Comparison of ENCODE assay signal across 11 cellular contexts in the genomic region with DNA sequence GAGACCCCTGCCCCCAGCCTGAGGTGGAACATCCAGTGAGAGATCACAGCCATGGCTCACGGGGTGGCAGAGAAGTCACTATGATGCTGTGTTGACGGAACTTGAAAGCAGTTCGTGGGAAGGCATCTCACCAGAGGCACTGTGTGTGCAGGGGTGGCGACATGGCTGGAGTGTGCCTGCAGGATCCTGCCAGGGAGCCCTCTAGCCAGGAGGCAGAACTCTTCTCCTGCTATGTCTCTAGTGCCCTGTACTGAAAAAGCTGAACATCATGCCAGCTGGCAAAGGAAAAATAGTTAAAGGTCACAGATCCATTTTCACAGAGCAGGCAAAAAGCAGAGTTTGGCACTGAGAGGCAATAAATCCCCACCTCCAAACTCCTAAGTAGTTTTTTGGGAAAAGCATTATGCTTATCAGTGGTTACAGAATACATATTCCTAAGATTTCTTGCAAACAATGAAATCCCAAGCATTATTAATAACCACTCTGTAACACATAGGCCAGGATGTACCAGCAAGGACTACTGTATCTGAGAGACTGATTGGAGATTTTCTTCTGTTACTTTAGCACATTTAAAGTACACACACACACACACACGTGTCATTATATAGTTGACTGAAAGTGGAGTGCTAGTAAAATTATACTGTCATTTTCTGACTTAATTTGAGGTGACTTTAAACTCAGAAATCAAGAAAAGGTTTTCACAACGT. TPM values are rescaled to one million over a fixed set of nuclear protein-coding genes. Genes with fewer than 3 reads are reported as not detected.
DNase-seq lines count a peak whose midpoint lies in the region; ATAC-seq and TF ChIP-seq lines count a peak whose summit lies in the region.
"Had no signal": no experiment of that assay in that cellular context is flagged by ENCODE, and none has a peak within 500 bp of the region (broad histone marks: within the 10 kb centered on the region; RNA-seq: fewer than 3 reads in every experiment).

No MANE protein-coding gene starts in this region.

- no peaks in the 10 kb centered on the region for H3K27me3 ChIP-seq in right cardiac atrium (ENCODE audit: control insufficient read depth, insufficient read depth)

- POLR2A ChIA-PET in activated CD8-positive, alpha-beta T cell treated with anti-CD3 and anti-CD28 coated beads for 36 hours (lab: Charles Lee), result interaction anchor here (0.9 kb wide), 1 partner anchor 16 kb away, joined by 4 read pairs; no protein-coding TSS in a partner anchor
- POLR2A ChIA-PET in activated CD8-positive, alpha-beta T cell treated with anti-CD3 and anti-CD28 coated beads, Interleukin-2, amount 10 ng/mL, durations not matched to agents 7 days and 5 days (lab: Charles Lee), result no interaction called here

- WGBS in right cardiac atrium, result 46% methylated on average over 6 of the region's 6 CpGs

- peaks cover 55% of the 10 kb centered on the region for H3K4me1 Mint-ChIP-seq in activated CD8-positive, alpha-beta T cell treated with anti-CD3 and anti-CD28 coated beads for 36 hours (ENCODE audit: low read depth)
- H3K4me1 Mint-ChIP-seq in activated CD8-positive, alpha-beta T cell treated with anti-CD3 and anti-CD28 coated beads, Interleukin-2, amount 10 ng/mL, durations not matched to agents 7 days and 5 days (ENCODE audit: low read depth), result peaks cover 15% of the 10 kb centered on the region
- peaks cover 58% of the 10 kb centered on the region for H3K4me1 Mint-ChIP-seq in stimulated activated effector memory CD8-positive, alpha-beta T cell treated with anti-CD3 and anti-CD28 coated beads, Interleukin-12 subunit alpha, Interleukin-12 subunit beta, amount 100 ng/mL, for 72 hours
- peaks cover 21% of the 10 kb centered on the region for H3K4me1 Mint-ChIP-seq in glutamatergic neuron (ENCODE audit: low read depth, unreplicated experiment)

- H3K36me3 Mint-ChIP-seq in activated CD8-positive, alpha-beta T cell treated with anti-CD3 and anti-CD28 coated beads for 36 hours (ENCODE audit: low read depth), result peaks cover 7% of the 10 kb centered on the region
- H3K36me3 Mint-ChIP-seq in activated CD8-positive, alpha-beta T cell treated with anti-CD3 and anti-CD28 coated beads, Interleukin-2, amount 10 ng/mL, durations not matched to agents 7 days and 5 days (ENCODE audit: low read depth), result peaks cover 4% of the 10 kb centered on the region
- H3K36me3 Mint-ChIP-seq in stimulated activated effector memory CD8-positive, alpha-beta T cell treated with anti-CD3 and anti-CD28 coated beads, Interleukin-12 subunit alpha, Interleukin-12 subunit beta, amount 100 ng/mL, for 72 hours, result no peaks in the 10 kb centered on the region
- no peaks in the 10 kb centered on the region for H3K36me3 Mint-ChIP-seq in glutamatergic neuron (ENCODE audit: unreplicated experiment)

- ATAC-seq in activated CD8-positive, alpha-beta T cell treated with anti-CD3 and anti-CD28 coated beads for 36 hours, result peak; percentile 75
- no peak for ATAC-seq in activated CD8-positive, alpha-beta T cell treated with anti-CD3 and anti-CD28 coated beads, Interleukin-2, amount 10 ng/mL, durations not matched to agents 7 days and 5 days
- ATAC-seq in right cardiac atrium, result peak; percentile 92 to 96
- ATAC-seq in stimulated activated effector memory CD8-positive, alpha-beta T cell treated with anti-CD3 and anti-CD28 coated beads, Interleukin-12 subunit alpha, Interleukin-12 subunit beta, amount 100 ng/mL, for 72 hours, result peak; percentile 65

- CTCF ChIA-PET in activated CD8-positive, alpha-beta T cell treated with anti-CD3 and anti-CD28 coated beads for 36 hours (lab: Charles Lee), result interaction anchor here (1.0 to 1.1 kb wide), 2 partner anchors 10 to 18 kb away, joined by 3 to 5 read pairs; no protein-coding TSS in a partner anchor
- CTCF ChIA-PET in activated CD8-positive, alpha-beta T cell treated with anti-CD3 and anti-CD28 coated beads, Interleukin-2, amount 10 ng/mL, durations not matched to agents 7 days and 5 days (lab: Charles Lee), result interaction anchor here (1.4 kb wide), 1 partner anchor 18 kb away, joined by 3 read pairs; no protein-coding TSS in a partner anchor

- no peak overlapping the region for H3K4me3 ChIP-seq in right cardiac atrium (ENCODE audit: low read length)

- H3K4me1 ChIP-seq in right cardiac atrium (ENCODE audit: control insufficient read depth, insufficient read depth, low read length), result peaks cover 13% of the 10 kb centered on the region

- peak; percentile 42 for DNase-seq in activated CD8-positive, alpha-beta T cell treated with anti-CD3 and anti-CD28 coated beads for 36 hours
- DNase-seq in activated CD8-positive, alpha-beta T cell treated with anti-CD3 and anti-CD28 coated beads, Interleukin-2, amount 10 ng/mL, durations not matched to agents 7 days and 5 days, result no peak
- peak; percentile 18 for DNase-seq in activated naive CD4-positive, alpha-beta T cell treated with anti-CD3 and anti-CD28 coated beads, Interleukin-2, amount 50 U/mL, for 16 hours
- DNase-seq in right cardiac atrium (peak; percentile 53 to 80 (median 79)), glutamatergic neuron (no peak), middle frontal gyrus (ENCODE audit: extremely low spot score, low spot score) (no peak), NCI-H226 (no peak)
- no peak for DNase-seq in stimulated activated effector memory CD8-positive, alpha-beta T cell treated with anti-CD3 and anti-CD28 coated beads, Interleukin-12 subunit alpha, Interleukin-12 subunit beta, amount 100 ng/mL, for 72 hours (ENCODE audit: low spot score in 2 of 2)
- DNase-seq: activated naive CD8-positive, alpha-beta T cell treated with anti-CD3 and anti-CD28 coated beads, Interleukin-2, amount 10 ng/mL, durations not matched to agents 7 days and 5 days; MV-4-11; nephron progenitor cell had no signal

- H3K27ac ChIP-seq in right cardiac atrium (ENCODE audit: low read length), result peak overlapping the region; percentile 64

- intact Hi-C loops in activated CD8-positive, alpha-beta T cell treated with anti-CD3 and anti-CD28 coated beads for 36 hours (cut with micrococcal nuclease), result no loop called here
- intact Hi-C loops in right cardiac atrium (cut with DNase I), result no loop called here

- no peaks in the 10 kb centered on the region for H3K9me3 ChIP-seq in right cardiac atrium (ENCODE audit: control insufficient read depth, low read length)

- TF ChIP-seq CTCF in activated CD8-positive, alpha-beta T cell treated with anti-CD3 and anti-CD28 coated beads for 36 hours (IDR thresholded peaks at IDR 0.05), result no peak
- no peak for TF ChIP-seq CTCF in glutamatergic neuron (IDR thresholded peaks at IDR 0.05; ENCODE audit: partially characterized antibody, unreplicated experiment)

- H3K27ac Mint-ChIP-seq in activated CD8-positive, alpha-beta T cell treated with anti-CD3 and anti-CD28 coated beads for 36 hours, result peak overlapping the region; percentile 60
- no peak overlapping the region for H3K27ac Mint-ChIP-seq in activated CD8-positive, alpha-beta T cell treated with anti-CD3 and anti-CD28 coated beads, Interleukin-2, amount 10 ng/mL, durations not matched to agents 7 days and 5 days
- H3K27ac Mint-ChIP-seq in stimulated activated effector memory CD8-positive, alpha-beta T cell treated with anti-CD3 and anti-CD28 coated beads, Interleukin-12 subunit alpha, Interleukin-12 subunit beta, amount 100 ng/mL, for 72 hours, result peak overlapping the region; percentile 48
- H3K27ac Mint-ChIP-seq in glutamatergic neuron (ENCODE audit: unreplicated experiment), result no peak overlapping the region
- H3K27ac Mint-ChIP-seq: activated naive CD8-positive, alpha-beta T cell treated with anti-CD3 and anti-CD28 coated beads, Interleukin-2, amount 10 ng/mL, durations not matched to agents 7 days and 5 days; nephron progenitor cell had no signal

- H3K4me3 Mint-ChIP-seq in activated CD8-positive, alpha-beta T cell treated with anti-CD3 and anti-CD28 coated beads for 36 hours, result peak overlapping the region; percentile 6
- H3K4me3 Mint-ChIP-seq in activated CD8-positive, alpha-beta T cell treated with anti-CD3 and anti-CD28 coated beads, Interleukin-2, amount 10 ng/mL, durations not matched to agents 7 days and 5 days, result no peak overlapping the region
- no peak overlapping the region for H3K4me3 Mint-ChIP-seq in stimulated activated effector memory CD8-positive, alpha-beta T cell treated with anti-CD3 and anti-CD28 coated beads, Interleukin-12 subunit alpha, Interleukin-12 subunit beta, amount 100 ng/mL, for 72 hours
- no peak overlapping the region for H3K4me3 Mint-ChIP-seq in glutamatergic neuron (ENCODE audit: unreplicated experiment)
- H3K4me3 Mint-ChIP-seq: activated naive CD8-positive, alpha-beta T cell treated with anti-CD3 and anti-CD28 coated beads, Interleukin-2, amount 10 ng/mL, durations not matched to agents 7 days and 5 days; nephron progenitor cell had no signal

- H3K9me3 Mint-ChIP-seq in activated CD8-positive, alpha-beta T cell treated with anti-CD3 and anti-CD28 coated beads for 36 hours, result no peaks in the 10 kb centered on the region
- H3K9me3 Mint-ChIP-seq in activated CD8-positive, alpha-beta T cell treated with anti-CD3 and anti-CD28 coated beads, Interleukin-2, amount 10 ng/mL, durations not matched to agents 7 days and 5 days (ENCODE audit: insufficient read depth), result no peaks in the 10 kb centered on the region
- no peaks in the 10 kb centered on the region for H3K9me3 Mint-ChIP-seq in stimulated activated effector memory CD8-positive, alpha-beta T cell treated with anti-CD3 and anti-CD28 coated beads, Interleukin-12 subunit alpha, Interleukin-12 subunit beta, amount 100 ng/mL, for 72 hours
- H3K9me3 Mint-ChIP-seq in glutamatergic neuron (ENCODE audit: unreplicated experiment), result no peaks in the 10 kb centered on the region
- H3K9me3 Mint-ChIP-seq: activated naive CD8-positive, alpha-beta T cell treated with anti-CD3 and anti-CD28 coated beads, Interleukin-2, amount 10 ng/mL, durations not matched to agents 7 days and 5 days; nephron progenitor cell had no signal

- H3K27me3 Mint-ChIP-seq in activated CD8-positive, alpha-beta T cell treated with anti-CD3 and anti-CD28 coated beads for 36 hours, result no peaks in the 10 kb centered on the region
- no peaks in the 10 kb centered on the region for H3K27me3 Mint-ChIP-seq in activated CD8-positive, alpha-beta T cell treated with anti-CD3 and anti-CD28 coated beads, Interleukin-2, amount 10 ng/mL, durations not matched to agents 7 days and 5 days (ENCODE audit: low read depth)
- H3K27me3 Mint-ChIP-seq in glutamatergic neuron (ENCODE audit: unreplicated experiment), result no peaks in the 10 kb centered on the region
- H3K27me3 Mint-ChIP-seq: activated naive CD8-positive, alpha-beta T cell treated with anti-CD3 and anti-CD28 coated beads, Interleukin-2, amount 10 ng/mL, durations not matched to agents 7 days and 5 days had no signal

RNA-seq across cellular contexts. Expression of gene TNRC6C, which starts 36.8 kb away (rescaled TPM):
- total RNA-seq in activated CD8-positive, alpha-beta T cell treated with anti-CD3 and anti-CD28 coated beads for 36 hours, result 10 to 100 TPM; 26.4 to 26.6 TPM
- 10 to 100 TPM; 33.3 to 36.2 TPM for total RNA-seq in activated CD8-positive, alpha-beta T cell treated with anti-CD3 and anti-CD28 coated beads, Interleukin-2, amount 10 ng/mL, durations not matched to agents 7 days and 5 days
- total RNA-seq in right cardiac atrium (10 to 100 TPM; 23.1 to 32.8 (median 25.6) TPM), glutamatergic neuron (ENCODE audit: unreplicated experiment) (64.7 TPM)
- polyA plus RNA-seq in right cardiac atrium, result 8.6 TPM

Comparison
In these comparisons a context has a peak if more than half of its experiments do, and no peak if none do; other contexts are left out.
1. DNase-seq: peak in activated CD8-positive, alpha-beta T cell treated with anti-CD3 and anti-CD28 coated beads for 36 hours (single experiment), activated naive CD4-positive, alpha-beta T cell treated with anti-CD3 and anti-CD28 coated beads, Interleukin-2, amount 50 U/mL, for 16 hours (single experiment) and right cardiac atrium (3 of 3); none in activated CD8-positive, alpha-beta T cell treated with anti-CD3 and anti-CD28 coated beads, Interleukin-2, amount 10 ng/mL, durations not matched to agents 7 days and 5 days (single experiment), stimulated activated effector memory CD8-positive, alpha-beta T cell treated with anti-CD3 and anti-CD28 coated beads, Interleukin-12 subunit alpha, Interleukin-12 subunit beta, amount 100 ng/mL, for 72 hours (0 of 2), glutamatergic neuron (single experiment), middle frontal gyrus (single experiment) and NCI-H226 (single experiment).
2. H3K27ac Mint-ChIP-seq: peak in activated CD8-positive, alpha-beta T cell treated with anti-CD3 and anti-CD28 coated beads for 36 hours (single experiment) and stimulated activated effector memory CD8-positive, alpha-beta T cell treated with anti-CD3 and anti-CD28 coated beads, Interleukin-12 subunit alpha, Interleukin-12 subunit beta, amount 100 ng/mL, for 72 hours (single experiment); none in activated CD8-positive, alpha-beta T cell treated with anti-CD3 and anti-CD28 coated beads, Interleukin-2, amount 10 ng/mL, durations not matched to agents 7 days and 5 days (single experiment) and glutamatergic neuron (single experiment).